In the genomic region with DNA sequence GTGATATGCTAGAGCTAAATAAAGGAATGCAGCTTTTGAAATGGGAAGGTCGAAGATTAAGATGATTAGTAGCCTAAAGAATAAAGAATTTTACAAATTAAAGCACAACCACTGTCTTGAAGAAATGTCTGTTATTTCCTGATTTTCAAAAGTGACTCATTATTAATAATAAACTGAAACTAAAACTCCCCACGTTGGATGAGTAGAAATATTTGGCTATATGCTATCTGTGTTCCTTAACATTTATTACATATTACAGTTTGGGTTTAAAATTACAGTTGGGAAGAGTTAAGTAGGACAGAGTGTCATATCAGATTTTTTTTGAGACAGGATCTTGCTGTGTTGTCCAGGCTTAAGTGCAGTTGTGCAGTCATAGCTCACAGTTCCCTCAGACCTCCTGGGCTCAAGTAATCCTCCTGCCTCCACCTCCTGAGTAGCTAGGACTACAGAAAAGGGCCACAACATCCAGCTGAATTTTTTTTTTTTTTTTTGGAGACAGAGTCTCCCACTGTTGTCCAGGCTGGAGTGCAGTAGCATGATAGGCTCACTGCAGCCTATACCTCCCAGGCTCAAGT, we compare ENCODE assay signal across 1 cellular context.
TF ChIP-seq lines count a peak whose summit lies in the region.

No MANE protein-coding gene starts in this region.

TF ChIP-seq in GM12878, 131 proteins besides CTCF, POLR2A, EP300 and RAD21 (continued from another document):
- TF ChIP-seq, protein P1, sequence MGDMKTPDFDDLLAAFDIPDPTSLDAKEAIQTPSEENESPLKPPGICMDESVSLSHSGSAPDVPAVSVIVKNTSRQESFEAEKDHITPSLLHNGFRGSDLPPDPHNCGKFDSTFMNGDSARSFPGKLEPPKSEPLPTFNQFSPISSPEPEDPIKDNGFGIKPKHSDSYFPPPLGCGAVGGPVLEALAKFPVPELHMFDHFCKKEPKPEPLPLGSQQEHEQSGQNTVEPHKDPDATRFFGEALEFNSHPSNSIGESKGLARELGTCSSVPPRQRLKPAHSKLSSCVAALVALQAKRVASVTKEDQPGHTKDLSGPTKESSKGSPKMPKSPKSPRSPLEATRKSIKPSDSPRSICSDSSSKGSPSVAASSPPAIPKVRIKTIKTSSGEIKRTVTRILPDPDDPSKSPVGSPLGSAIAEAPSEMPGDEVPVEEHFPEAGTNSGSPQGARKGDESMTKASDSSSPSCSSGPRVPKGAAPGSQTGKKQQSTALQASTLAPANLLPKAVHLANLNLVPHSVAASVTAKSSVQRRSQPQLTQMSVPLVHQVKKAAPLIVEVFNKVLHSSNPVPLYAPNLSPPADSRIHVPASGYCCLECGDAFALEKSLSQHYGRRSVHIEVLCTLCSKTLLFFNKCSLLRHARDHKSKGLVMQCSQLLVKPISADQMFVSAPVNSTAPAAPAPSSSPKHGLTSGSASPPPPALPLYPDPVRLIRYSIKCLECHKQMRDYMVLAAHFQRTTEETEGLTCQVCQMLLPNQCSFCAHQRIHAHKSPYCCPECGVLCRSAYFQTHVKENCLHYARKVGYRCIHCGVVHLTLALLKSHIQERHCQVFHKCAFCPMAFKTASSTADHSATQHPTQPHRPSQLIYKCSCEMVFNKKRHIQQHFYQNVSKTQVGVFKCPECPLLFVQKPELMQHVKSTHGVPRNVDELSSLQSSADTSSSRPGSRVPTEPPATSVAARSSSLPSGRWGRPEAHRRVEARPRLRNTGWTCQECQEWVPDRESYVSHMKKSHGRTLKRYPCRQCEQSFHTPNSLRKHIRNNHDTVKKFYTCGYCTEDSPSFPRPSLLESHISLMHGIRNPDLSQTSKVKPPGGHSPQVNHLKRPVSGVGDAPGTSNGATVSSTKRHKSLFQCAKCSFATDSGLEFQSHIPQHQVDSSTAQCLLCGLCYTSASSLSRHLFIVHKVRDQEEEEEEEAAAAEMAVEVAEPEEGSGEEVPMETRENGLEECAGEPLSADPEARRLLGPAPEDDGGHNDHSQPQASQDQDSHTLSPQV (IDR thresholded peaks at IDR 0.05) = no peak
- TF ChIP-seq ZBTB40 (IDR thresholded peaks at IDR 0.05; ENCODE audit: borderline replicate concordance) (no peak), MTA3 (IDR thresholded peaks at IDR 0.05; ENCODE audit: borderline replicate concordance, low read length) (no peak), RELB (IDR thresholded peaks at IDR 0.05; ENCODE audit: low read depth) (no peak), ZZZ3 (IDR thresholded peaks at IDR 0.05; ENCODE audit: control insufficient read depth, insufficient read length, low read depth) (no peak), ZSCAN29 (IDR thresholded peaks at IDR 0.05) (no peak), BACH1 (IDR thresholded peaks at IDR 0.05; ENCODE audit: borderline replicate concordance) (no peak), TCF7 (IDR thresholded peaks at IDR 0.05; ENCODE audit: borderline replicate concordance) (no peak)
- TF ChIP-seq, protein P2, sequence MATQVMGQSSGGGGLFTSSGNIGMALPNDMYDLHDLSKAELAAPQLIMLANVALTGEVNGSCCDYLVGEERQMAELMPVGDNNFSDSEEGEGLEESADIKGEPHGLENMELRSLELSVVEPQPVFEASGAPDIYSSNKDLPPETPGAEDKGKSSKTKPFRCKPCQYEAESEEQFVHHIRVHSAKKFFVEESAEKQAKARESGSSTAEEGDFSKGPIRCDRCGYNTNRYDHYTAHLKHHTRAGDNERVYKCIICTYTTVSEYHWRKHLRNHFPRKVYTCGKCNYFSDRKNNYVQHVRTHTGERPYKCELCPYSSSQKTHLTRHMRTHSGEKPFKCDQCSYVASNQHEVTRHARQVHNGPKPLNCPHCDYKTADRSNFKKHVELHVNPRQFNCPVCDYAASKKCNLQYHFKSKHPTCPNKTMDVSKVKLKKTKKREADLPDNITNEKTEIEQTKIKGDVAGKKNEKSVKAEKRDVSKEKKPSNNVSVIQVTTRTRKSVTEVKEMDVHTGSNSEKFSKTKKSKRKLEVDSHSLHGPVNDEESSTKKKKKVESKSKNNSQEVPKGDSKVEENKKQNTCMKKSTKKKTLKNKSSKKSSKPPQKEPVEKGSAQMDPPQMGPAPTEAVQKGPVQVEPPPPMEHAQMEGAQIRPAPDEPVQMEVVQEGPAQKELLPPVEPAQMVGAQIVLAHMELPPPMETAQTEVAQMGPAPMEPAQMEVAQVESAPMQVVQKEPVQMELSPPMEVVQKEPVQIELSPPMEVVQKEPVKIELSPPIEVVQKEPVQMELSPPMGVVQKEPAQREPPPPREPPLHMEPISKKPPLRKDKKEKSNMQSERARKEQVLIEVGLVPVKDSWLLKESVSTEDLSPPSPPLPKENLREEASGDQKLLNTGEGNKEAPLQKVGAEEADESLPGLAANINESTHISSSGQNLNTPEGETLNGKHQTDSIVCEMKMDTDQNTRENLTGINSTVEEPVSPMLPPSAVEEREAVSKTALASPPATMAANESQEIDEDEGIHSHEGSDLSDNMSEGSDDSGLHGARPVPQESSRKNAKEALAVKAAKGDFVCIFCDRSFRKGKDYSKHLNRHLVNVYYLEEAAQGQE (IDR thresholded peaks at IDR 0.05; ENCODE audit: low read depth, low read length) = no peak
